In genomic region chr12:95605087-95605486, GRCh38 we compare ENCODE assay signal across 20 cellular contexts. TPM values are rescaled to one million over a fixed set of nuclear protein-coding genes. Genes with fewer than 3 reads are reported as not detected.
DNase-seq lines count a peak whose midpoint lies in the region; ATAC-seq, FAIRE-seq and TF ChIP-seq lines count a peak whose summit lies in the region.
"Had no signal": no experiment of that assay in that cellular context is flagged by ENCODE, and none has a peak within 500 bp of the region (broad histone marks: within the 10 kb centered on the region; RNA-seq: fewer than 3 reads in every experiment).

No MANE protein-coding gene starts in this region.

- H3K27me3 ChIP-seq in K562 (ENCODE audit: control insufficient read depth in 2 of 2, insufficient read depth in 2 of 2, low read length in 2 of 2): peaks cover 3 to 7% of the 10 kb centered on the region in 2 experiments; a peak in 3 of 5 replicates
- H3K27me3 ChIP-seq: sigmoid colon had no signal

- CTCF ChIA-PET in K562 (lab: Yijun Ruan, JAX; ENCODE audit: low intra/inter-chr PET ratio) (no interaction called here), WTC11 (lab: Charles Lee) (no interaction called here)

- H3K27ac Mint-ChIP-seq in WTC11: no peak overlapping the region
- H3K27ac Mint-ChIP-seq in stimulated activated naive B cell treated with anti-CD40 and anti-IgM and Interleukin-4, amounts not matched to agents 10 μg/mL and 1 μg/mL and 100 μg/mL, for 72 hours: no peak overlapping the region
- H3K27ac Mint-ChIP-seq: activated naive CD8-positive, alpha-beta T cell; naive B cell had no signal

- no peak overlapping the region for H3K4me3 Mint-ChIP-seq in WTC11
- no peak overlapping the region for H3K4me3 Mint-ChIP-seq in stimulated activated naive B cell treated with anti-CD40 and anti-IgM and Interleukin-4, amounts not matched to agents 10 μg/mL and 1 μg/mL and 100 μg/mL, for 72 hours
- H3K4me3 Mint-ChIP-seq: activated naive CD8-positive, alpha-beta T cell; naive B cell had no signal

- TF ChIP-seq EP300 in K562 (IDR thresholded peaks at IDR 0.05; ENCODE audit: low read length): no peak

- no peaks in the 10 kb centered on the region for H4K20me1 ChIP-seq in K562 (replicated peaks; ENCODE audit: control insufficient read depth, insufficient read depth, low read length)

- TF ChIP-seq CTCF in K562 (IDR thresholded peaks at IDR 0.05 in 2 of 3, conservative IDR thresholded peaks at IDR 0.05 in 1 of 3; ENCODE audit: insufficient read depth in 2 of 3, low read depth in 1 of 3, low read length in 3 of 3) (no peak), WTC11 (IDR thresholded peaks at IDR 0.05) (no peak)

- H3K4me1 Mint-ChIP-seq in WTC11: peaks cover 37% of the 10 kb centered on the region
- peaks cover 0 to 7% of the 10 kb centered on the region in 2 donors for H3K4me1 Mint-ChIP-seq in stimulated activated naive B cell treated with anti-CD40 and anti-IgM and Interleukin-4, amounts not matched to agents 10 μg/mL and 1 μg/mL and 100 μg/mL, for 72 hours

- in situ Hi-C loops in K562 (cut with MboI): loop anchor here (25.0 kb wide), 1 partner anchor 907 kb away; no protein-coding TSS in a partner anchor

- intact Hi-C loops in K562 (cut with micrococcal nuclease): loop anchor here (10.0 kb wide), 1 partner anchor 310 kb away; no protein-coding TSS in a partner anchor

- no peaks in the 10 kb centered on the region for H3K4me1 ChIP-seq in K562 (replicated peaks in 1 of 2; ENCODE audit: control insufficient read depth in 2 of 2, insufficient read depth in 2 of 2, low read length in 2 of 2)

- H3K4me3 ChIP-seq in K562: no peak overlapping the region
- H3K4me3 ChIP-seq: sigmoid colon had no signal

- no peak overlapping the region for H2AFZ ChIP-seq in K562 (ENCODE audit: low read depth, low read length)

- no peak overlapping the region for H3K9ac ChIP-seq in K562 (ENCODE audit: insufficient read depth in 1 of 2, low read depth in 2 of 2, low read length in 2 of 2)

- no peak for TF ChIP-seq RAD21 in K562 (CRISPR knock-in tag; conservative IDR thresholded peaks at IDR 0.05 in 1 of 2, IDR thresholded peaks at IDR 0.05 in 1 of 2)

- H3K4me2 ChIP-seq in K562 (ENCODE audit: insufficient read depth, low read length): no peak overlapping the region

- ATAC-seq in K562 (no peak), WTC11 (no peak)
- no peak for ATAC-seq in stimulated activated naive B cell treated with anti-CD40 and anti-IgM and Interleukin-4, amounts not matched to agents 10 μg/mL and 1 μg/mL and 100 μg/mL, for 72 hours (replicated peaks)

- POLR2A ChIA-PET in K562 (lab: Yijun Ruan, JAX): no interaction called here
- POLR2A ChIA-PET in WTC11 (lab: Charles Lee): no interaction called here

- no peaks in the 10 kb centered on the region for H3K9me1 ChIP-seq in K562 (ENCODE audit: control insufficient read depth, insufficient read depth, low read length)

- no peaks in the 10 kb centered on the region for H3K36me3 Mint-ChIP-seq in WTC11
- no peaks in the 10 kb centered on the region for H3K36me3 Mint-ChIP-seq in stimulated activated naive B cell treated with anti-CD40 and anti-IgM and Interleukin-4, amounts not matched to agents 10 μg/mL and 1 μg/mL and 100 μg/mL, for 72 hours
- H3K36me3 Mint-ChIP-seq: activated naive CD8-positive, alpha-beta T cell; naive B cell had no signal

- no peaks in the 10 kb centered on the region for H3K27me3 Mint-ChIP-seq in WTC11 (ENCODE audit: low read depth)
- H3K27me3 Mint-ChIP-seq in stimulated activated naive B cell treated with anti-CD40 and anti-IgM and Interleukin-4, amounts not matched to agents 10 μg/mL and 1 μg/mL and 100 μg/mL, for 72 hours: peaks cover 4 to 8% of the 10 kb centered on the region in 2 donors

- FAIRE-seq in HTR-8/SVneo (lab: Jason Lieb, UNC) (no peak), K562 (lab: Jason Lieb, UNC) (no peak)
- FAIRE-seq: colon, islet of Langerhans had no signal

- H3K79me2 ChIP-seq in K562 (ENCODE audit: control insufficient read depth, insufficient read depth, low read length): no peaks in the 10 kb centered on the region

- H3K27ac ChIP-seq in K562 (ENCODE audit: extremely low read depth, low read depth, low read length): no peak overlapping the region

- DNase-seq in DMS53 treated with DMSO at 0.1 percent for 48 hours (lab: John Stamatoyannopoulos, UW; ENCODE audit: unreplicated experiment) (peak; percentile 38), HTR-8/SVneo (ENCODE audit: insufficient read length, low spot score) (peak; percentile 26), K562 (ENCODE audit: extremely low read depth in 1 of 4, low spot score in 3 of 4) (no peak), kidney glomerular epithelial cell (lab: John Stamatoyannopoulos, UW) (peak; percentile 82), WTC11 (ENCODE audit: low spot score) (no peak)
- DNase-seq in stimulated activated CD4-positive, alpha-beta T cell treated with anti-CD3 and anti-CD28 coated beads, Interleukin-4, amount 100 ng/mL, for 1 hour: no peak
- DNase-seq in NK-92 treated with Interleukin-12 subunit alpha and Interleukin-12 subunit beta, amount 100 ng/mL, for 24 hours (lab: John Stamatoyannopoulos, UW): no peak
- DNase-seq in stimulated activated naive B cell treated with anti-CD40 and anti-IgM and Interleukin-4, amounts not matched to agents 10 μg/mL and 1 μg/mL and 100 μg/mL, for 72 hours: no peak
- DNase-seq: activated CD8-positive, alpha-beta memory T cell treated with anti-CD3 and anti-CD28 coated beads for 24 hours; C1 segment of cervical spinal cord; GDM1; H7; naive B cell; NCI-H1417 treated with DMSO at 0.1 percent for 48 hours; NCI-H446 treated with DMSO at 0.1 percent for 48 hours; sigmoid colon; substantia nigra had no signal

- no peaks in the 10 kb centered on the region for H3K36me3 ChIP-seq in K562 (ENCODE audit: control insufficient read depth, insufficient read depth, low read length)
- H3K36me3 ChIP-seq: sigmoid colon had no signal

- TF ChIP-seq POLR2A in K562 (conservative IDR thresholded peaks at IDR 0.05): no peak

- 4% methylated on average over 2 of the region's 2 CpGs for WGBS in K562 (ENCODE audit: insufficient coverage, low coverage, missing lambda C conversion rate)

- H3K9me3 ChIP-seq in K562 (replicated peaks; ENCODE audit: control insufficient read depth, insufficient read depth, low read depth, low read length): no peaks in the 10 kb centered on the region
- H3K9me3 ChIP-seq: sigmoid colon had no signal

- no peaks in the 10 kb centered on the region for H3K9me3 Mint-ChIP-seq in WTC11
- H3K9me3 Mint-ChIP-seq in stimulated activated naive B cell treated with anti-CD40 and anti-IgM and Interleukin-4, amounts not matched to agents 10 μg/mL and 1 μg/mL and 100 μg/mL, for 72 hours: no peaks in the 10 kb centered on the region
- H3K9me3 Mint-ChIP-seq: naive B cell had no signal

- no TSS peak for BruUV-seq in K562 (replicated peaks; lab: Mats Ljungman, UMichigan)

TF ChIP-seq in K562, 482 proteins besides CTCF, POLR2A, EP300 and RAD21:
- TF ChIP-seq PCBP1 (IDR thresholded peaks at IDR 0.05; ENCODE audit: low read depth, low read length, poor library complexity, severe bottlenecking) (no peak), PKNOX1 (IDR thresholded peaks at IDR 0.05) (0 out of 2 replicates have a peak, but pooled peaks have one; percentile 38)

TF ChIP-seq in WTC11, 78 proteins besides CTCF, POLR2A, EP300 and RAD21 (continues in another document):
- TF ChIP-seq CDX4 (CRISPR knock-in tag; IDR thresholded peaks at IDR 0.05; ENCODE audit: borderline replicate concordance) (no peak), ZBTB21 (CRISPR knock-in tag; IDR thresholded peaks at IDR 0.05; ENCODE audit: borderline replicate concordance) (no peak), CBFB (CRISPR knock-in tag; IDR thresholded peaks at IDR 0.05; ENCODE audit: low read depth) (no peak), ZNF263 (CRISPR knock-in tag; IDR thresholded peaks at IDR 0.05; ENCODE audit: low read depth) (no peak), NFYB (CRISPR knock-in tag; conservative IDR thresholded peaks at IDR 0.05; ENCODE audit: low read depth) (no peak), ZNF396 (CRISPR knock-in tag; IDR thresholded peaks at IDR 0.05; ENCODE audit: borderline replicate concordance) (no peak), IRF2 (CRISPR knock-in tag; IDR thresholded peaks at IDR 0.05; ENCODE audit: borderline replicate concordance, low read depth) (no peak), TCF7 (CRISPR knock-in tag; IDR thresholded peaks at IDR 0.05; ENCODE audit: low read depth) (no peak), USF1 (CRISPR knock-in tag; IDR thresholded peaks at IDR 0.05) (no peak)

RNA-seq across cellular contexts. Expression of gene USP44, which starts 53.8 kb away (rescaled TPM):
- total RNA-seq in K562 (2011; cell fraction: chromatin; rRNA removed; ENCODE audit: low replicate concordance): 4.8 and 8.7 TPM in 2 replicates
- 1.4 and 1.7 TPM in 2 replicates for total RNA-seq in K562 (2011; cell fraction: nucleolus; rRNA removed)
- 4.2 and 8.9 TPM in 2 replicates for total RNA-seq in K562 (2011; cell fraction: nucleoplasm; rRNA removed)
- total RNA-seq in K562 (2014; rRNA removed): 2.8 and 5.7 TPM in 2 replicates
- 3.4 and 4.0 TPM in 2 replicates for total RNA-seq in K562 (2014; rRNA removed; fragmentation: Illumina TruSeq; extraction: Trizol)
- total RNA-seq in K562 (2015; rRNA removed; fragmentation: Illumina TruSeq; extraction: Trizol): 2.1 and 3.3 TPM in 2 replicates
- total RNA-seq in K562 (2021): 2.1 and 3.0 TPM in 2 replicates
- polyA plus RNA-seq in K562 (2011; rRNA removed): 3.1 and 4.2 TPM in 2 replicates
- polyA plus RNA-seq in K562 (2011; cell fraction: cytosol; rRNA removed): 0.91 and 1.9 TPM in 2 replicates
- polyA plus RNA-seq in K562 (2011; cell fraction: nucleus; rRNA removed): 3.0 and 3.1 TPM in 2 replicates
- 1.7 and 2.8 TPM in 2 replicates for polyA plus RNA-seq in K562 (2012)
- 2.8 and 2.9 TPM in 2 replicates for polyA plus RNA-seq in K562 (2014; fragmentation: Illumina TruSeq; extraction: Trizol)
- 1 to 10 TPM; 2.1 to 2.4 TPM for polyA plus RNA-seq in K562 (2014; fragmentation: Nextera tagmentation; extraction: Ambion mirVana)
- polyA plus RNA-seq in K562 (2014; rRNA removed): 2.3 and 2.9 TPM in 2 replicates
- 14.8 and 19.0 TPM in 2 replicates for polyA minus RNA-seq in K562 (2011; rRNA and poly(A)+ RNA removed)
- 1.4 and 1.7 TPM in 2 replicates for polyA minus RNA-seq in K562 (2011; cell fraction: cytosol; rRNA and poly(A)+ RNA removed)
- 2.2 and 2.6 TPM in 2 replicates for polyA minus RNA-seq in K562 (2011; cell fraction: nucleus; rRNA and poly(A)+ RNA removed)
- total RNA-seq in WTC11 (2021): 93.4 to 120 TPM (median 116 TPM) in 3 replicates

Comparison
In these comparisons a context has a peak if more than half of its experiments do, and no peak if none do; other contexts are left out.
1. DNase-seq: peak in DMS53 treated with DMSO at 0.1 percent for 48 hours (single experiment), HTR-8/SVneo (single experiment) and kidney glomerular epithelial cell (single experiment); none in K562 (0 of 4), stimulated activated CD4-positive, alpha-beta T cell treated with anti-CD3 and anti-CD28 coated beads, Interleukin-4, amount 100 ng/mL, for 1 hour (single experiment), NK-92 treated with Interleukin-12 subunit alpha and Interleukin-12 subunit beta, amount 100 ng/mL, for 24 hours (single experiment), WTC11 (single experiment) and stimulated activated naive B cell treated with anti-CD40 and anti-IgM and Interleukin-4, amounts not matched to agents 10 μg/mL and 1 μg/mL and 100 μg/mL, for 72 hours (single experiment).